ENCODE assay signal across 13 cellular contexts in the genomic region with DNA sequence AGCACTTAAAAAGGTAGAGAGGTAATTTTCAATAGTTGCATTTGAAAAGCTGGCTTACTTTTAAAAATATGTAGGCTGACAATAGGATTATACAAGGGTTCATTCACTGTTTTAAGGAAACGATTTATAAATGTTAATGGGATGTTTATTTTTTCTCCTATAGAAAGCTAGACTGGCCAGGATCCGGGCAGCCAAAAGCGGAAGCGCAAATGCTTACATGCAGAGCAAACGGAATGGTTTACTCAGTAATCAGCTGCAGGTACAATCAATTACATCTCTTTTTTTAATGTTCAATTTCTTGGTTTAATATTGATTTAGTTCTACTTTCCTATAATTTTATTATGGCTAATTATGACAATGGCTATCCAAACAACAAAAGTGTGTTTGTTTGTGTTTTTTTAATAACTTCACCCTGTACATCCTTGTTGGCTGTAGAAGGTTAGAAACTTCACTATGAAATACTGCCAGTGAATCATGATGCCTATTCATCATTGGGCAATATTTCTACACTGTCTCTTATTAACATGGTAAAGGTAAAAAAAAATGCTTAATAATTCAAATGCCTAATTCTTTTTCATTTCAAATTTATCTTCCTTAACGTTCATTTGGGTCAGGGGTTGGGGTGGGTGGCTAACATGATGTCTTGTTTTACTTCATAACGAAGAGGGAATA.
DNase-seq lines count a peak whose midpoint lies in the region; ATAC-seq and TF ChIP-seq lines count a peak whose summit lies in the region.
"Had no signal": no experiment of that assay in that cellular context is flagged by ENCODE, and none has a peak within 500 bp of the region (broad histone marks: within the 10 kb centered on the region; RNA-seq: fewer than 3 reads in every experiment).

No MANE protein-coding gene starts in this region.

- H3K9me3 ChIP-seq in iPS-20b (ENCODE audit: insufficient read depth, low read depth, low read length): no peaks in the 10 kb centered on the region
- H3K9me3 ChIP-seq: uterus had no signal

- peak overlapping the region; percentile 3; the same call in 1 of the 2 replicates for H3K9ac ChIP-seq in iPS-20b (ENCODE audit: low read depth, low read length)

- no peaks in the 10 kb centered on the region for H3K27me3 ChIP-seq in iPS-20b (ENCODE audit: insufficient read depth, low read length)
- H3K27me3 ChIP-seq: uterus had no signal

- no peaks in the 10 kb centered on the region for H3K36me3 Mint-ChIP-seq in endothelial cell (ENCODE audit: low read depth, unreplicated experiment)

- H3K4me1 Mint-ChIP-seq in endothelial cell (ENCODE audit: unreplicated experiment): peaks cover 14% of the 10 kb centered on the region

- no peaks in the 10 kb centered on the region for H3K36me3 ChIP-seq in iPS-20b (ENCODE audit: insufficient read depth, low read depth, low read length)
- H3K36me3 ChIP-seq: uterus had no signal

- TF ChIP-seq CTCF in endothelial cell (IDR thresholded peaks at IDR 0.05; ENCODE audit: unreplicated experiment): no peak

- H3K4me3 ChIP-seq in iPS-20b (ENCODE audit: low read length): no peak overlapping the region
- H3K4me3 ChIP-seq: uterus had no signal

- DNase-seq in DMS153 treated with DMSO at 0.1 percent for 48 hours (lab: John Stamatoyannopoulos, UW; ENCODE audit: unreplicated experiment): peak; percentile 85
- peak in 2 of 3 experiments; percentile 17 to 64 for DNase-seq in NCI-H1417 (lab: John Stamatoyannopoulos, UW)
- DNase-seq in NCI-H748 treated with DMSO at 0.1 percent for 48 hours (lab: John Stamatoyannopoulos, UW): peak; percentile 84
- DNase-seq in NCI-H524 treated with DMSO at 0.1 percent for 48 hours (lab: John Stamatoyannopoulos, UW): no peak
- DNase-seq in endothelial cell (ENCODE audit: low spot score): no peak
- DNase-seq: activated gamma-delta T cell, IMR-90, T1000, uterus had no signal

- no peak overlapping the region for H3K27ac ChIP-seq in iPS-20b (ENCODE audit: low read length)
- H3K27ac ChIP-seq: uterus had no signal

- H3K27ac Mint-ChIP-seq in endothelial cell (ENCODE audit: unreplicated experiment): no peak overlapping the region

- ATAC-seq in HG03460 (IDR thresholded peaks at IDR 0.05; ENCODE audit: unreplicated experiment): no peak
- ATAC-seq in GM18858 (IDR thresholded peaks at IDR 0.05; ENCODE audit: unreplicated experiment): no peak
- ATAC-seq: SK-N-SH treated with all-trans-retinoic acid at 6 μM for 48 hours had no signal

- H3K4me1 ChIP-seq in iPS-20b (ENCODE audit: insufficient read depth, low read length): peaks cover 35% of the 10 kb centered on the region; the same call in 1 of the 2 replicates
- H3K4me1 ChIP-seq: uterus had no signal

- H3K4me3 Mint-ChIP-seq in endothelial cell (ENCODE audit: unreplicated experiment): no peak overlapping the region

- no peaks in the 10 kb centered on the region for H3K27me3 Mint-ChIP-seq in endothelial cell (ENCODE audit: unreplicated experiment)

- no peaks in the 10 kb centered on the region for H3K9me3 Mint-ChIP-seq in endothelial cell (ENCODE audit: unreplicated experiment)

Comparison
In these comparisons a context has a peak if more than half of its experiments do, and no peak if none do; other contexts are left out.
1. DNase-seq: peak in DMS153 treated with DMSO at 0.1 percent for 48 hours (single experiment), NCI-H1417 (2 of 3) and NCI-H748 treated with DMSO at 0.1 percent for 48 hours (single experiment); none in NCI-H524 treated with DMSO at 0.1 percent for 48 hours (single experiment) and endothelial cell (single experiment).